8 cellular contexts compared by ENCODE assay signal in genomic region chr1:66374148-66374547, GRCh38.
DNase-seq lines count a peak whose midpoint lies in the region; ATAC-seq and TF ChIP-seq lines count a peak whose summit lies in the region.

No MANE protein-coding gene starts in this region.

- no peak overlapping the region for H2AK5ac ChIP-seq in mesenchymal stem cell (ENCODE audit: low read length, severe bottlenecking)
- H2AK5ac ChIP-seq in mesendoderm (ENCODE audit: low read length) = no peak overlapping the region

- H4K5ac ChIP-seq in mesendoderm (ENCODE audit: low read length) = no peak overlapping the region

- no peaks in the 10 kb centered on the region for H4K20me1 ChIP-seq in Loucy (ENCODE audit: insufficient read depth, low read length, poor library complexity, severe bottlenecking)

- H3K27me3 ChIP-seq in Loucy (ENCODE audit: insufficient read depth, low read length, poor library complexity, severe bottlenecking) (no peaks in the 10 kb centered on the region), mesenchymal stem cell (ENCODE audit: control insufficient read depth in 1 of 2, insufficient read depth in 1 of 2, low read length in 2 of 2) (no peaks in the 10 kb centered on the region), mesendoderm (ENCODE audit: insufficient read depth, low read length, poor library complexity) (no peaks in the 10 kb centered on the region)

- no peaks in the 10 kb centered on the region for H3K9me2 ChIP-seq in Loucy (replicated peaks; ENCODE audit: low read depth, low read length)

- H4K8ac ChIP-seq in mesenchymal stem cell (ENCODE audit: low read length) = no peak overlapping the region
- no peak overlapping the region for H4K8ac ChIP-seq in mesendoderm (ENCODE audit: low read depth, low read length)

- peak; percentile 46 for ATAC-seq in GM18505 (IDR thresholded peaks at IDR 0.05; ENCODE audit: unreplicated experiment)
- ATAC-seq in GM21737 (IDR thresholded peaks at IDR 0.05; ENCODE audit: unreplicated experiment) = peak; percentile 32

- H3K9me3 ChIP-seq in Loucy (ENCODE audit: insufficient read depth, low read depth, low read length) = no peaks in the 10 kb centered on the region
- no peaks in the 10 kb centered on the region for H3K9me3 ChIP-seq in mesenchymal stem cell (ENCODE audit: control insufficient read depth, low read length)

- DNase-seq in mesenchymal stem cell (no peak), NCI-H1092 (lab: John Stamatoyannopoulos, UW) (no peak), OCI-M1 (lab: John Stamatoyannopoulos, UW) (no peak), mesendoderm (no peak)
- DNase-seq in stimulated activated CD4-positive, alpha-beta T cell treated with anti-CD3 and anti-CD28 coated beads, Interleukin-4, amount 100 ng/mL, for 1 hour = no peak

- H3K27ac ChIP-seq in mesenchymal stem cell (ENCODE audit: low read length, poor library complexity, severe bottlenecking) (no peak overlapping the region), mesendoderm (ENCODE audit: low read depth, low read length) (no peak overlapping the region)

- no peak for TF ChIP-seq CTCF in Loucy (conservative IDR thresholded peaks at IDR 0.05; ENCODE audit: low read length)

- H3K9ac ChIP-seq in Loucy (ENCODE audit: low read depth, low read length, poor library complexity, severe bottlenecking) = peak overlapping the region; percentile 55
- peak overlapping the region; percentile 19 for H3K9ac ChIP-seq in mesenchymal stem cell (ENCODE audit: low read length)
- H3K9ac ChIP-seq in mesendoderm (ENCODE audit: low read length) = no peak overlapping the region

- H3K23ac ChIP-seq in mesenchymal stem cell (ENCODE audit: low read length in 2 of 2) (no peak overlapping the region), mesendoderm (ENCODE audit: low read length) (no peak overlapping the region)

- H2BK5ac ChIP-seq in mesenchymal stem cell (ENCODE audit: low read depth, low read length, poor library complexity, severe bottlenecking) (no peak overlapping the region), mesendoderm (ENCODE audit: low read length) (no peak overlapping the region)

- H4K91ac ChIP-seq in mesenchymal stem cell (ENCODE audit: low read length) = no peak overlapping the region

- no peak overlapping the region for H3K4ac ChIP-seq in mesenchymal stem cell (ENCODE audit: low read depth in 1 of 2, low read length in 2 of 2)
- H3K4ac ChIP-seq in mesendoderm (ENCODE audit: low read depth, low read length) = no peak overlapping the region

- no peak overlapping the region for H3K14ac ChIP-seq in mesenchymal stem cell (ENCODE audit: low read length in 2 of 2)

- H2BK12ac ChIP-seq in mesenchymal stem cell (ENCODE audit: low read length in 2 of 2) = no peak overlapping the region

- H3K56ac ChIP-seq in mesendoderm (ENCODE audit: low read length) = no peak overlapping the region

- peak overlapping the region; percentile 70 for H3K4me2 ChIP-seq in Loucy (ENCODE audit: low read depth, low read length, poor library complexity, severe bottlenecking)
- no peak overlapping the region for H3K4me2 ChIP-seq in mesenchymal stem cell (ENCODE audit: low read length, poor library complexity, severe bottlenecking)
- no peak overlapping the region for H3K4me2 ChIP-seq in mesendoderm (ENCODE audit: low read length)

- 94% methylated on average over 2 of the region's 2 CpGs for WGBS in mesenchymal stem cell
- no CpG with 5 or more reads among the region's 2 CpGs for WGBS in mesendoderm (ENCODE audit: extremely low coverage, insufficient coverage, low lambda C conversion rate)

- H2BK120ac ChIP-seq in mesenchymal stem cell (ENCODE audit: low read depth, low read length) = no peak overlapping the region
- no peak overlapping the region for H2BK120ac ChIP-seq in mesendoderm (ENCODE audit: low read depth, low read length)

- H3K36me3 ChIP-seq in Loucy (ENCODE audit: insufficient read depth, low read length) = peaks cover 9% of the 10 kb centered on the region; the same call in 1 of the 2 replicates
- peaks cover 0 to 10% of the 10 kb centered on the region in 2 experiments for H3K36me3 ChIP-seq in mesenchymal stem cell (ENCODE audit: control insufficient read depth in 1 of 2, insufficient read depth in 2 of 2, low read depth in 1 of 2, low read length in 2 of 2)
- H3K36me3 ChIP-seq in mesendoderm (ENCODE audit: control insufficient read depth, insufficient read depth, low read length) = peaks cover 2% of the 10 kb centered on the region

- no peaks in the 10 kb centered on the region; the same call in 1 of the 2 replicates for H3F3A ChIP-seq in Loucy (ENCODE audit: low read depth)

- H2AFZ ChIP-seq in Loucy (ENCODE audit: low read length) = peak overlapping the region; percentile 17; the same call in 1 of the 2 replicates
- no peak overlapping the region for H2AFZ ChIP-seq in mesenchymal stem cell (ENCODE audit: low read depth, low read length)

- no peak overlapping the region for H3K18ac ChIP-seq in mesenchymal stem cell (ENCODE audit: low read depth in 1 of 2, low read length in 2 of 2)
- H3K18ac ChIP-seq in mesendoderm (ENCODE audit: low read length) = no peak overlapping the region

- H3K79me2 ChIP-seq in Loucy (ENCODE audit: insufficient read depth, low read length) = no peaks in the 10 kb centered on the region
- H3K79me2 ChIP-seq in mesendoderm (ENCODE audit: control insufficient read depth, insufficient read depth, low read length) = no peaks in the 10 kb centered on the region

- peak overlapping the region; percentile 54 for H3K4me3 ChIP-seq in Loucy (ENCODE audit: low read length, poor library complexity, severe bottlenecking)
- peak overlapping the region in 1 of 2 experiments; percentile 14 for H3K4me3 ChIP-seq in mesenchymal stem cell (ENCODE audit: insufficient read depth in 1 of 2, low read depth in 1 of 2, low read length in 2 of 2)
- no peak overlapping the region for H3K4me3 ChIP-seq in mesendoderm (ENCODE audit: low read length)

- no peak for TF ChIP-seq POLR2A in GM18505 (IDR thresholded peaks at IDR 0.05; ENCODE audit: borderline replicate concordance, extremely low read depth, insufficient read depth, insufficient read length)

- no peaks in the 10 kb centered on the region for H3K79me1 ChIP-seq in mesenchymal stem cell (replicated peaks; ENCODE audit: low read length, poor library complexity, severe bottlenecking)
- no peaks in the 10 kb centered on the region for H3K79me1 ChIP-seq in mesendoderm (ENCODE audit: low read length)

- H3K4me1 ChIP-seq in Loucy (ENCODE audit: insufficient read depth, low read length, poor library complexity, severe bottlenecking) (peaks cover 49% of the 10 kb centered on the region), mesenchymal stem cell (ENCODE audit: control insufficient read depth, insufficient read depth, low read depth, low read length) (peaks cover 4% of the 10 kb centered on the region), mesendoderm (ENCODE audit: control insufficient read depth, low read depth, low read length) (no peaks in the 10 kb centered on the region)

- H2BK15ac ChIP-seq in mesenchymal stem cell (ENCODE audit: low read depth, poor library complexity, severe bottlenecking) (no peak overlapping the region), mesendoderm (replicated peaks; ENCODE audit: low read depth) (no peak overlapping the region)
